ENCODE assay signal across 8 cellular contexts in genomic region chr11:62727833-62728721, GRCh38.
DNase-seq lines count a peak whose midpoint lies in the region; ATAC-seq and TF ChIP-seq lines count a peak whose summit lies in the region.

Gene TTC9C, plus strand, starts transcription at chr11:62728486. Its CDS starts 363 bp downstream, at chr11:62728849.

- peak; percentile 95 for DNase-seq in AG09309 (ENCODE audit: low read depth)
- peak; percentile 98 for DNase-seq in NCI-H446 treated with DMSO at 0.1 percent for 48 hours (lab: John Stamatoyannopoulos, UW)
- DNase-seq in cerebellar cortex (ENCODE audit: low spot score), result peak; percentile 99
- DNase-seq in islet precursor cell, result peak; percentile 95
- DNase-seq in stimulated activated CD4-positive, alpha-beta T cell treated with anti-CD3 and anti-CD28 coated beads, Interleukin-12 subunit alpha, Interleukin-12 subunit beta, amount 100 ng/mL, for 48 hours (ENCODE audit: low read depth in 2 of 3, low spot score in 1 of 3), result peak; percentile 75 to 82 (median 78)

- TF ChIP-seq CTCF in AG09309 (IDR thresholded peaks at IDR 0.05; ENCODE audit: control insufficient read depth, insufficient read depth, low read depth, low read length, missing control alignments), result no peak

- peak within 1 kb of the TSS; percentile 84 for H3K4me3 ChIP-seq in AG09309 (ENCODE audit: control insufficient read depth, low read depth, low read length)

- ATAC-seq in GM19035 (IDR thresholded peaks at IDR 0.05; ENCODE audit: unreplicated experiment) (peak; percentile 55), HG03354 (IDR thresholded peaks at IDR 0.05; ENCODE audit: poor library complexity, severe bottlenecking, unreplicated experiment) (peak; percentile 62)
- ATAC-seq in activated CD4-positive, CD25-positive, alpha-beta regulatory T cell treated with anti-CD3 and anti-CD28 coated beads, Interleukin-2, amount 50 U/mL, for 24 hours, result peak; percentile 62 to 66

Comparison
In these comparisons a context has a peak if more than half of its experiments do, and no peak if none do; other contexts are left out.
1. Peak in every context shown above with its lines: DNase-seq, ATAC-seq and H3K4me3 ChIP-seq.